Comparison of ENCODE assay signal across 21 cellular contexts in the genomic region with DNA sequence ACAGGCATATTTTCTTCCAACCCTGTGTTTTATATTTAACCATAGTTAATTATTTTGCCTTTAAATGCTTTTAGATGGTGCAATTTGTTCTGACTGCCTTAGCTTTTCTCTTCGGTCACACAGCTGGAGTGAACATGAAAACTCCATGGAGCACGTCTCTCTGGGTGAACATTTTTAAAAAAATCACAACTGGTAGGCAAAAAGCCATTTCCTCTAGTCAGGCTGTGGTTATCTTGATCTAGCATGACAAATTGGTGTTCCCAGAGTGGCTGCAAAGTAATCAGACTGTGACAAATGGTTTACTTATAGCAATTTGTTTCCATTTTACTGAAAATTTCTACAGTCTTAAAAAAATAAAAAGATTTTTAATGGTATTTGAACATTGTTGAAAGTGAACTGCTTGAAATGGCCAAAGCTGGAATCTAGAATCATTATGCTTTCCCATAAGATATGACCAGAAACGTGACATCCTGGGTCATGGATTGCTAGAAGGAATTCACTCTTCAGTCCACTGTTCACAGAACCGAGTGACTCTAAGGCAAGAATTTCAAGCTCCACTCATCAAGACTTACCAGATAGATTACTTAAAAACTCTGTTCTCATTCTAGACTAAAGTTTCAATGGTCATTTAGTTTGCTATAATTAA.
DNase-seq lines count a peak whose midpoint lies in the region; ATAC-seq and TF ChIP-seq lines count a peak whose summit lies in the region.
"Had no signal": no experiment of that assay in that cellular context is flagged by ENCODE, and none has a peak within 500 bp of the region (broad histone marks: within the 10 kb centered on the region; RNA-seq: fewer than 3 reads in every experiment).

No MANE protein-coding gene starts in this region.

- H3K27ac ChIP-seq in body of pancreas (no peak overlapping the region), neural cell (ENCODE audit: low read length) (peak overlapping the region; percentile 56)
- H3K27ac ChIP-seq: RWPE1 had no signal

- no peak overlapping the region for H3K27ac Mint-ChIP-seq in activated CD4-positive, alpha-beta T cell treated with anti-CD3 and anti-CD28 coated beads for 36 hours
- H3K27ac Mint-ChIP-seq: B cell had no signal

- no peaks in the 10 kb centered on the region for H3F3A ChIP-seq in neural cell (ENCODE audit: insufficient read depth, low read length, poor library complexity, severe bottlenecking)

- no peaks in the 10 kb centered on the region for H3K27me3 ChIP-seq in body of pancreas
- H3K27me3 ChIP-seq in neural cell (ENCODE audit: insufficient read depth, low read depth, low read length), result no peaks in the 10 kb centered on the region

- H3K9ac ChIP-seq in neural cell (ENCODE audit: low read length), result no peak overlapping the region
- H3K9ac ChIP-seq: SK-N-SH had no signal

- WGBS in body of pancreas, 2 donors, result 5 to 6% methylated on average over 4 of the region's 4 CpGs

- H3K9me3 Mint-ChIP-seq in activated CD4-positive, alpha-beta T cell treated with anti-CD3 and anti-CD28 coated beads for 36 hours (ENCODE audit: low read depth), result peaks cover 3% of the 10 kb centered on the region

- CTCF ChIA-PET in activated CD4-positive, alpha-beta T cell treated with anti-CD3 and anti-CD28 coated beads for 36 hours (lab: Charles Lee), result no interaction called here

- H3K4me3 ChIP-seq in body of pancreas (no peak overlapping the region), neural cell (ENCODE audit: low read length) (no peak overlapping the region)

- H3K9me3 ChIP-seq in body of pancreas, result no peaks in the 10 kb centered on the region
- H3K9me3 ChIP-seq in neural cell (ENCODE audit: low read length), result no peaks in the 10 kb centered on the region
- H3K9me3 ChIP-seq: SK-N-SH had no signal

- POLR2A ChIA-PET in activated CD4-positive, alpha-beta T cell treated with anti-CD3 and anti-CD28 coated beads for 36 hours (lab: Charles Lee), result no interaction called here

- H3K36me3 Mint-ChIP-seq in activated CD4-positive, alpha-beta T cell treated with anti-CD3 and anti-CD28 coated beads for 36 hours (ENCODE audit: low read depth), result no peaks in the 10 kb centered on the region

- TF ChIP-seq CTCF in body of pancreas (IDR thresholded peaks at IDR 0.05) (no peak), neural cell (IDR thresholded peaks at IDR 0.05; ENCODE audit: poor library complexity, severe bottlenecking) (no peak)

- no peaks in the 10 kb centered on the region for H3K36me3 ChIP-seq in body of pancreas (replicated peaks in 1 of 2; ENCODE audit: insufficient read depth in 1 of 2, low read depth in 2 of 2)
- no peaks in the 10 kb centered on the region for H3K36me3 ChIP-seq in neural cell (ENCODE audit: insufficient read depth, low read length)

- TF ChIP-seq POLR2A in body of pancreas (IDR thresholded peaks at IDR 0.05), result no peak

- no peaks in the 10 kb centered on the region for H3K27me3 Mint-ChIP-seq in activated CD4-positive, alpha-beta T cell treated with anti-CD3 and anti-CD28 coated beads for 36 hours
- H3K27me3 Mint-ChIP-seq: B cell had no signal

- intact Hi-C loops in body of pancreas (cut with DNase I), result no loop called here
- intact Hi-C loops in activated CD4-positive, alpha-beta T cell treated with anti-CD3 and anti-CD28 coated beads for 36 hours (cut with DNase I, micrococcal nuclease), result no loop called here

- ATAC-seq in body of pancreas (peak; percentile 58), HG03432 (IDR thresholded peaks at IDR 0.05; ENCODE audit: unreplicated experiment) (no peak)
- no peak for ATAC-seq in activated CD4-positive, alpha-beta T cell treated with anti-CD3 and anti-CD28 coated beads for 36 hours
- ATAC-seq: Panc1 had no signal

- H3K4me2 ChIP-seq in neural cell (ENCODE audit: low read length), result no peak overlapping the region
- H3K4me2 ChIP-seq: SK-N-SH had no signal

- peak; percentile 23 for DNase-seq in OCI-M1 (lab: John Stamatoyannopoulos, UW)
- no peak for DNase-seq in body of pancreas
- DNase-seq in NCI-H1694 (lab: John Stamatoyannopoulos, UW), result no peak
- no peak for DNase-seq in activated T-cell treated with anti-CD3 and anti-CD28 coated beads, Interleukin-2, amount 50 U/mL, for 48 hours
- no peak for DNase-seq in activated CD4-positive, alpha-beta T cell treated with anti-CD3 and anti-CD28 coated beads for 36 hours
- DNase-seq: Calu3, KBM-7, MV-4-11, NCI-H1105, NCI-H1436 treated with DMSO at 0.1 percent for 48 hours, NCI-H1930, NCI-H446, NCI-H526, SHP77, SK-N-SH, SW 1271 had no signal

- H3K4me3 Mint-ChIP-seq in activated CD4-positive, alpha-beta T cell treated with anti-CD3 and anti-CD28 coated beads for 36 hours, result no peak overlapping the region
- H3K4me3 Mint-ChIP-seq: B cell had no signal

- no peaks in the 10 kb centered on the region for H3K79me2 ChIP-seq in neural cell (replicated peaks; ENCODE audit: insufficient read depth, low read length)

- H3K4me1 ChIP-seq in body of pancreas, result peaks cover 10% of the 10 kb centered on the region

- H3K4me1 Mint-ChIP-seq in activated CD4-positive, alpha-beta T cell treated with anti-CD3 and anti-CD28 coated beads for 36 hours, result no peaks in the 10 kb centered on the region
- H3K4me1 Mint-ChIP-seq: B cell had no signal

- no peaks in the 10 kb centered on the region for H3K9me2 ChIP-seq in neural cell (ENCODE audit: insufficient read depth, low read length)
- H3K9me2 ChIP-seq: SK-N-SH had no signal

- no peak overlapping the region for H2AFZ ChIP-seq in neural cell (ENCODE audit: low read depth, low read length)

- no peak for TF ChIP-seq RAD21 in neural cell (conservative IDR thresholded peaks at IDR 0.05)

- TF ChIP-seq EP300 in neural cell (conservative IDR thresholded peaks at IDR 0.05; ENCODE audit: poor library complexity, severe bottlenecking), result peak; percentile 59

- H4K20me1 ChIP-seq in neural cell (ENCODE audit: insufficient read depth), result no peaks in the 10 kb centered on the region

TF ChIP-seq in neural cell, 6 proteins besides CTCF, POLR2A, EP300 and RAD21:
- TF ChIP-seq, protein P1, sequence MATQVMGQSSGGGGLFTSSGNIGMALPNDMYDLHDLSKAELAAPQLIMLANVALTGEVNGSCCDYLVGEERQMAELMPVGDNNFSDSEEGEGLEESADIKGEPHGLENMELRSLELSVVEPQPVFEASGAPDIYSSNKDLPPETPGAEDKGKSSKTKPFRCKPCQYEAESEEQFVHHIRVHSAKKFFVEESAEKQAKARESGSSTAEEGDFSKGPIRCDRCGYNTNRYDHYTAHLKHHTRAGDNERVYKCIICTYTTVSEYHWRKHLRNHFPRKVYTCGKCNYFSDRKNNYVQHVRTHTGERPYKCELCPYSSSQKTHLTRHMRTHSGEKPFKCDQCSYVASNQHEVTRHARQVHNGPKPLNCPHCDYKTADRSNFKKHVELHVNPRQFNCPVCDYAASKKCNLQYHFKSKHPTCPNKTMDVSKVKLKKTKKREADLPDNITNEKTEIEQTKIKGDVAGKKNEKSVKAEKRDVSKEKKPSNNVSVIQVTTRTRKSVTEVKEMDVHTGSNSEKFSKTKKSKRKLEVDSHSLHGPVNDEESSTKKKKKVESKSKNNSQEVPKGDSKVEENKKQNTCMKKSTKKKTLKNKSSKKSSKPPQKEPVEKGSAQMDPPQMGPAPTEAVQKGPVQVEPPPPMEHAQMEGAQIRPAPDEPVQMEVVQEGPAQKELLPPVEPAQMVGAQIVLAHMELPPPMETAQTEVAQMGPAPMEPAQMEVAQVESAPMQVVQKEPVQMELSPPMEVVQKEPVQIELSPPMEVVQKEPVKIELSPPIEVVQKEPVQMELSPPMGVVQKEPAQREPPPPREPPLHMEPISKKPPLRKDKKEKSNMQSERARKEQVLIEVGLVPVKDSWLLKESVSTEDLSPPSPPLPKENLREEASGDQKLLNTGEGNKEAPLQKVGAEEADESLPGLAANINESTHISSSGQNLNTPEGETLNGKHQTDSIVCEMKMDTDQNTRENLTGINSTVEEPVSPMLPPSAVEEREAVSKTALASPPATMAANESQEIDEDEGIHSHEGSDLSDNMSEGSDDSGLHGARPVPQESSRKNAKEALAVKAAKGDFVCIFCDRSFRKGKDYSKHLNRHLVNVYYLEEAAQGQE (IDR thresholded peaks at IDR 0.05; ENCODE audit: borderline replicate concordance), result peak; percentile 61
- peak; percentile 65 for TF ChIP-seq POLR2AphosphoS5 (IDR thresholded peaks at IDR 0.05)
- no peak for TF ChIP-seq MXI1 (conservative IDR thresholded peaks at IDR 0.05; ENCODE audit: poor library complexity, severe bottlenecking)
- no peak for TF ChIP-seq TAF1 (IDR thresholded peaks at IDR 0.05; ENCODE audit: low read depth)
- TF ChIP-seq EZH2 (IDR thresholded peaks at IDR 0.05; ENCODE audit: borderline replicate concordance, insufficient read depth, low read length, poor library complexity, severe bottlenecking), result no peak
- no peak for TF ChIP-seq SMC3 (conservative IDR thresholded peaks at IDR 0.05; ENCODE audit: poor library complexity)
